ENCODE assay signal across 8 cellular contexts in the genomic region with DNA sequence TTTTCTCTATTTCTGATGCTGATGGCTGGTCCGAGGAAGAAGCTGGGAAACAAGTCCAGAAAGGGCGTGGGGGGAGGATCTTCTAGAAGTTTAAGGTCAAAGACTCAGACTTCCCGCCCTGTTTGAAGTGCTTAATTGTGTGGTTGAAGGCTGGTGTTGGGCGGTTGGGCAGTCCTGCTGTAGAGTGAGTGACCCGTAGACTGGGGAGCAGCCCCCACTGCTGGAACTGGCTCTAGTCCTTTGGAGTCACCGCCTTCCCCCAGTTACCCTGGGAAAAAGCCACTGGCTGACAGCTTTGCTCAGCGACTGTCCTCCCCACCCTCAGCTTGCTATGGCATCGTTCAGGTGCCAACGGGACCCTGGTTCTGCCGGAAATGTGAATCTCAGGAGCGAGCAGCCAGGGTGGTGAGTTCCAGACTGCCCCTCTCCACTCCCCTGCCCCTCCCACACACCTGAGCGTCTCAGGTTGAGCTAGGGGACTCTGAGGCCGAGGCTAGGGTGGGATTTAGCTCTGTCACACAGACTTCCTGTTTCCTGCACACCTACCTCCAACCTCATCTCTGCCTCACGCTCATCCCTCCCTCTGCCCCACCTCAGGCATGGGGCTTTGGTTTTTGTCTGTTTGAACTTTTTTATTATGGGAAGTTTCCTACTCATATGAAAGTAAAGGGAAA. TPM values are rescaled to one million over a fixed set of nuclear protein-coding genes. Genes with fewer than 3 reads are reported as not detected.
A peak's percentile ranks its signal among the peaks of the same experiment; 100 is the strongest.
DNase-seq lines count a peak whose midpoint lies in the region; ATAC-seq, FAIRE-seq and TF ChIP-seq lines count a peak whose summit lies in the region.

No MANE protein-coding gene starts in this region.

- H3K27me3 ChIP-seq in BE2C (no peaks in the 10 kb centered on the region), keratinocyte (ENCODE audit: control insufficient read depth, extremely low read depth, insufficient read depth, low read length) (no peaks in the 10 kb centered on the region)

- H4K20me1 ChIP-seq in keratinocyte (ENCODE audit: control insufficient read depth, extremely low read depth, insufficient read depth, low read length), result no peaks in the 10 kb centered on the region

- H3K9me3 ChIP-seq in BE2C (no peaks in the 10 kb centered on the region; the same call in 1 of the 2 replicates), KOPT-K1 (ENCODE audit: insufficient read depth, low read length, poor library complexity, severe bottlenecking) (no peaks in the 10 kb centered on the region), keratinocyte (ENCODE audit: control insufficient read depth, low read depth, low read length) (no peaks in the 10 kb centered on the region)

- H3K36me3 ChIP-seq in BE2C, result peaks cover 25% of the 10 kb centered on the region
- H3K36me3 ChIP-seq in KOPT-K1 (ENCODE audit: insufficient read depth, low read length), result peaks cover 47% of the 10 kb centered on the region
- H3K36me3 ChIP-seq in keratinocyte (ENCODE audit: control insufficient read depth in 2 of 2, extremely low read depth in 1 of 2, insufficient read depth in 2 of 2, low read length in 2 of 2), result peaks cover 3 to 9% of the 10 kb centered on the region in 2 experiments

- H3K36me3 Mint-ChIP-seq in activated naive CD8-positive, alpha-beta T cell treated with anti-CD3 and anti-CD28 coated beads for 36 hours, result peaks cover 47% of the 10 kb centered on the region

- peak overlapping the region; percentile 91 for H3K27ac Mint-ChIP-seq in activated naive CD8-positive, alpha-beta T cell treated with anti-CD3 and anti-CD28 coated beads for 36 hours

- peak overlapping the region; percentile 96 for H3K4me3 Mint-ChIP-seq in activated naive CD8-positive, alpha-beta T cell treated with anti-CD3 and anti-CD28 coated beads for 36 hours

- peak overlapping the region; percentile 76 for H3K9ac ChIP-seq in keratinocyte (ENCODE audit: control insufficient read depth, extremely low read depth, insufficient read depth, low read length)

- no peak for TF ChIP-seq CTCF in BE2C (IDR thresholded peaks at IDR 0.05; ENCODE audit: low read depth, low read length)
- no peak for TF ChIP-seq CTCF in keratinocyte (optimal IDR thresholded peaks at IDR 0.05 in 1 of 3, IDR thresholded peaks at IDR 0.05 in 1 of 3, conservative IDR thresholded peaks at IDR 0.05 in 1 of 3; ENCODE audit: extremely low read depth in 1 of 3, insufficient read depth in 2 of 3, low read length in 3 of 3)

- H3K4me1 ChIP-seq in BE2C (peaks cover 9% of the 10 kb centered on the region), keratinocyte (ENCODE audit: control insufficient read depth, extremely low read depth, insufficient read depth, low read length) (peaks cover 24% of the 10 kb centered on the region)

- H3K79me2 ChIP-seq in keratinocyte (ENCODE audit: control insufficient read depth, insufficient read depth, low read length), result no peaks in the 10 kb centered on the region

- peaks cover 45% of the 10 kb centered on the region for H3K4me1 Mint-ChIP-seq in activated naive CD8-positive, alpha-beta T cell treated with anti-CD3 and anti-CD28 coated beads for 36 hours

- H3K27ac ChIP-seq in KOPT-K1 (ENCODE audit: low read depth, low read length, poor library complexity, severe bottlenecking), result peak overlapping the region; percentile 97
- H3K27ac ChIP-seq in keratinocyte (ENCODE audit: control insufficient read depth, insufficient read depth, low read length), result peak overlapping the region; percentile 33

- peak overlapping the region; percentile 91 for H3K4me2 ChIP-seq in keratinocyte (ENCODE audit: control insufficient read depth, extremely low read depth, insufficient read depth, low read depth, low read length)

- no peak for FAIRE-seq in keratinocyte (lab: Jason Lieb, UNC)

- H3K27me3 Mint-ChIP-seq in activated naive CD8-positive, alpha-beta T cell treated with anti-CD3 and anti-CD28 coated beads for 36 hours, result no peaks in the 10 kb centered on the region

- DNase-seq in BE2C (no peak), keratinocyte (ENCODE audit: low read depth, low spot score) (no peak), UCSD-AML1 (lab: John Stamatoyannopoulos, UW; ENCODE audit: unreplicated experiment) (no peak), SHP77 treated with DMSO at 0.1 percent for 48 hours (lab: John Stamatoyannopoulos, UW) (no peak)
- peak; percentile 45 for DNase-seq in activated naive CD8-positive, alpha-beta T cell treated with anti-CD3 and anti-CD28 coated beads for 36 hours
- DNase-seq in stimulated activated CD8-positive, alpha-beta memory T cell treated with anti-CD3 and anti-CD28 coated beads, Interleukin-12 subunit alpha, Interleukin-12 subunit beta, amount 100 ng/mL, for 4 hours (ENCODE audit: low read depth), result peak; percentile 46

- H3K9me1 ChIP-seq in keratinocyte (ENCODE audit: control insufficient read depth, extremely low read depth, insufficient read depth, low read length), result no peaks in the 10 kb centered on the region

- dilution Hi-C loops in keratinocyte (cut with MboI; ENCODE audit: extremely low pct_ligation_motif_present, low sequenced_read_pairs), result no loop called here

- H3K9me3 Mint-ChIP-seq in activated naive CD8-positive, alpha-beta T cell treated with anti-CD3 and anti-CD28 coated beads for 36 hours, result no peaks in the 10 kb centered on the region

- H2AFZ ChIP-seq in keratinocyte (ENCODE audit: control insufficient read depth, low read length), result no peak overlapping the region

- H3K4me3 ChIP-seq in BE2C (ENCODE audit: low read depth, low read length), result peak overlapping the region; percentile 87
- peak overlapping the region; percentile 63 to 88 (median 84) for H3K4me3 ChIP-seq in keratinocyte (ENCODE audit: control insufficient read depth in 2 of 3, extremely low read depth in 1 of 3, insufficient read depth in 2 of 3, low read depth in 1 of 3, low read length in 3 of 3)

- ATAC-seq in HG03159 (IDR thresholded peaks at IDR 0.05; ENCODE audit: unreplicated experiment), result no peak

RNA-seq across cellular contexts. Expression of a gene that starts 1.7 kb away (rescaled TPM):
- 139 TPM for polyA plus RNA-seq in BE2C (2012; ENCODE audit: insufficient read depth, insufficient read length, low read depth)
- 100 to 1,000 TPM; 125 to 130 TPM for total RNA-seq in activated naive CD8-positive, alpha-beta T cell treated with anti-CD3 and anti-CD28 coated beads for 36 hours
- polyA plus RNA-seq in keratinocyte, result 17.4 to 18.1 TPM (median 17.7 TPM) in 3 replicates
- 20.2 TPM for polyA plus RNA-seq in keratinocyte (2011; ENCODE audit: low read depth)
- 7.7 and 11.0 TPM in 2 replicates for polyA plus RNA-seq in keratinocyte (2011; cell fraction: cytosol; rRNA removed)
- 46.1 and 53.2 TPM in 2 replicates for polyA plus RNA-seq in keratinocyte (2011; cell fraction: nucleus; rRNA removed)
- 14.3 and 16.5 TPM in 2 replicates for polyA plus RNA-seq in keratinocyte (2012; ENCODE audit: low replicate concordance)
- polyA minus RNA-seq in keratinocyte, result 23.1 to 34.2 TPM (median 24.0 TPM) in 3 replicates
- 28.6 TPM for polyA minus RNA-seq in keratinocyte (2011; cell fraction: cytosol; rRNA and poly(A)+ RNA removed)
- 25.5 and 29.3 TPM in 2 replicates for polyA minus RNA-seq in keratinocyte (2011; cell fraction: nucleus; rRNA and poly(A)+ RNA removed)

RNA-seq across cellular contexts. Expression of a gene that starts 23.4 kb away (rescaled TPM):
- 56.3 TPM for polyA plus RNA-seq in BE2C (2012; ENCODE audit: insufficient read depth, insufficient read length, low read depth)
- total RNA-seq in activated naive CD8-positive, alpha-beta T cell treated with anti-CD3 and anti-CD28 coated beads for 36 hours, result 10 to 100 TPM; 54.3 to 57.4 TPM
- polyA plus RNA-seq in keratinocyte, result 10.4 to 25.6 TPM (median 17.1 TPM) in 3 replicates
- 2.1 TPM for polyA plus RNA-seq in keratinocyte (2011; ENCODE audit: low read depth)
- 11.2 and 20.0 TPM in 2 replicates for polyA plus RNA-seq in keratinocyte (2011; cell fraction: cytosol; rRNA removed)
- polyA plus RNA-seq in keratinocyte (2011; cell fraction: nucleus; rRNA removed), result 4.3 and 4.5 TPM in 2 replicates
- polyA plus RNA-seq in keratinocyte (2012; ENCODE audit: low replicate concordance), result 15.6 and 35.2 TPM in 2 replicates
- 4.9 to 16.3 TPM (median 5.5 TPM) in 3 replicates for polyA minus RNA-seq in keratinocyte
- 12.9 TPM for polyA minus RNA-seq in keratinocyte (2011; cell fraction: cytosol; rRNA and poly(A)+ RNA removed)
- polyA minus RNA-seq in keratinocyte (2011; cell fraction: nucleus; rRNA and poly(A)+ RNA removed), result 1.7 and 2.9 TPM in 2 replicates

RNA-seq across cellular contexts. Expression of a gene that starts 32.0 kb away (rescaled TPM):
- polyA plus RNA-seq in BE2C (2012; ENCODE audit: insufficient read depth, insufficient read length, low read depth), result 6.0 TPM
- total RNA-seq in activated naive CD8-positive, alpha-beta T cell treated with anti-CD3 and anti-CD28 coated beads for 36 hours, result 10 to 100 TPM; 33.6 to 33.7 TPM
- 2.1 to 4.4 TPM (median 3.2 TPM) in 3 replicates for polyA plus RNA-seq in keratinocyte
- 2.2 TPM for polyA plus RNA-seq in keratinocyte (2011; ENCODE audit: low read depth)
- polyA plus RNA-seq in keratinocyte (2011; cell fraction: cytosol; rRNA removed), result 3.9 and 6.1 TPM in 2 replicates
- 3.5 and 4.5 TPM in 2 replicates for polyA plus RNA-seq in keratinocyte (2011; cell fraction: nucleus; rRNA removed)
- polyA plus RNA-seq in keratinocyte (2012; ENCODE audit: low replicate concordance), result 6.7 and 8.6 TPM in 2 replicates
- 1.4 to 3.8 TPM (median 2.2 TPM) in 3 replicates for polyA minus RNA-seq in keratinocyte
- 5.9 TPM for polyA minus RNA-seq in keratinocyte (2011; cell fraction: cytosol; rRNA and poly(A)+ RNA removed)
- 1.9 and 2.6 TPM in 2 replicates for polyA minus RNA-seq in keratinocyte (2011; cell fraction: nucleus; rRNA and poly(A)+ RNA removed)

RNA-seq across cellular contexts. Expression of a gene that starts 41.4 kb away (rescaled TPM):
- polyA plus RNA-seq in BE2C (2012; ENCODE audit: insufficient read depth, insufficient read length, low read depth), result 232 TPM
- total RNA-seq in activated naive CD8-positive, alpha-beta T cell treated with anti-CD3 and anti-CD28 coated beads for 36 hours, result under 1 TPM; 0.40 to 0.74 TPM
- 3.3 to 6.9 TPM (median 4.1 TPM) in 3 replicates for polyA plus RNA-seq in keratinocyte
- 14.1 TPM for polyA plus RNA-seq in keratinocyte (2011; ENCODE audit: low read depth)
- polyA plus RNA-seq in keratinocyte (2011; cell fraction: cytosol; rRNA removed), result 6.6 and 11.6 TPM in 2 replicates
- 10.1 and 12.5 TPM in 2 replicates for polyA plus RNA-seq in keratinocyte (2011; cell fraction: nucleus; rRNA removed)
- 14.9 and 19.0 TPM in 2 replicates for polyA plus RNA-seq in keratinocyte (2012; ENCODE audit: low replicate concordance)
- 3.1 to 24.6 TPM (median 5.8 TPM) in 3 replicates for polyA minus RNA-seq in keratinocyte
- 15.5 TPM for polyA minus RNA-seq in keratinocyte (2011; cell fraction: cytosol; rRNA and poly(A)+ RNA removed)
- 3.2 and 6.3 TPM in 2 replicates for polyA minus RNA-seq in keratinocyte (2011; cell fraction: nucleus; rRNA and poly(A)+ RNA removed)

RNA-seq across cellular contexts. Expression of a gene that starts 45.8 kb away (rescaled TPM):
- polyA plus RNA-seq in BE2C (2012; ENCODE audit: insufficient read depth, insufficient read length, low read depth), result 471 TPM
- 100 to 1,000 TPM; 284 to 288 TPM for total RNA-seq in activated naive CD8-positive, alpha-beta T cell treated with anti-CD3 and anti-CD28 coated beads for 36 hours
- 294 to 346 TPM (median 316 TPM) in 3 replicates for polyA plus RNA-seq in keratinocyte
- polyA plus RNA-seq in keratinocyte (2011; ENCODE audit: low read depth), result 56.5 TPM
- 303 and 332 TPM in 2 replicates for polyA plus RNA-seq in keratinocyte (2011; cell fraction: cytosol; rRNA removed)
- 227 and 268 TPM in 2 replicates for polyA plus RNA-seq in keratinocyte (2011; cell fraction: nucleus; rRNA removed)
- 178 and 256 TPM in 2 replicates for polyA plus RNA-seq in keratinocyte (2012; ENCODE audit: low replicate concordance)
- 224 to 376 TPM (median 273 TPM) in 3 replicates for polyA minus RNA-seq in keratinocyte
- polyA minus RNA-seq in keratinocyte (2011; cell fraction: cytosol; rRNA and poly(A)+ RNA removed), result 175 TPM
- 65.1 and 65.2 TPM in 2 replicates for polyA minus RNA-seq in keratinocyte (2011; cell fraction: nucleus; rRNA and poly(A)+ RNA removed)

Comparison
In these comparisons a context has a peak if more than half of its experiments do, and no peak if none do; other contexts are left out.
1. DNase-seq: peak in activated naive CD8-positive, alpha-beta T cell treated with anti-CD3 and anti-CD28 coated beads for 36 hours (single experiment) and stimulated activated CD8-positive, alpha-beta memory T cell treated with anti-CD3 and anti-CD28 coated beads, Interleukin-12 subunit alpha, Interleukin-12 subunit beta, amount 100 ng/mL, for 4 hours (single experiment); none in BE2C (single experiment), keratinocyte (single experiment), UCSD-AML1 (single experiment) and SHP77 treated with DMSO at 0.1 percent for 48 hours (single experiment).